10 cellular contexts compared by ENCODE assay signal in genomic region chrX:43882294-43882681, GRCh38. TPM values are rescaled to one million over a fixed set of nuclear protein-coding genes. Genes with fewer than 3 reads are reported as not detected.
A peak's percentile ranks its signal among the peaks of the same experiment; 100 is the strongest.
DNase-seq lines count a peak whose midpoint lies in the region; ATAC-seq and TF ChIP-seq lines count a peak whose summit lies in the region.
"Had no signal": no experiment of that assay in that cellular context is flagged by ENCODE, and none has a peak within 500 bp of the region (broad histone marks: within the 10 kb centered on the region; RNA-seq: fewer than 3 reads in every experiment).

MAOB (minus strand) TSS chrX:43882450; CDS start chrX:43882299, 151 bp downstream.

- TF ChIP-seq CTCF in epithelial cell of esophagus (IDR thresholded peaks at IDR 0.05; ENCODE audit: insufficient read depth, low read depth, low read length, missing control alignments): no peak
- no peak for TF ChIP-seq CTCF in uterus (IDR thresholded peaks at IDR 0.05)

- H3K4me1 Mint-ChIP-seq in naive thymus-derived CD8-positive, alpha-beta T cell: peaks cover 0 to 6% (median 2%) of the 10 kb centered on the region in 4 donors

- peak within 1 kb of the TSS; percentile 72 to 84 for H3K27ac ChIP-seq in uterus
- H3K27ac ChIP-seq: SK-N-MC had no signal

- H3K4me3 ChIP-seq in epithelial cell of esophagus (ENCODE audit: low read length) (no peak within 1 kb of the TSS), uterus (peak within 1 kb of the TSS; percentile 46 to 57)
- H3K4me3 ChIP-seq: SK-N-MC had no signal

- H3K9me3 Mint-ChIP-seq in naive thymus-derived CD8-positive, alpha-beta T cell: no peaks in the 10 kb centered on the region

- H3K27me3 ChIP-seq in uterus: no peaks in the 10 kb centered on the region

- peak in 1 of 2 donors; percentile 41 for TF ChIP-seq POLR2A in uterus (IDR thresholded peaks at IDR 0.05)

- POLR2A ChIA-PET in naive thymus-derived CD8-positive, alpha-beta T cell (lab: Charles Lee): no interaction called here

- H3K4me1 ChIP-seq in uterus: no peaks in the 10 kb centered on the region

- H3K4me3 Mint-ChIP-seq in naive thymus-derived CD8-positive, alpha-beta T cell: peak within 1 kb of the TSS in 6 of 10 donors; percentile 22 to 50 (median 41)

- peak; percentile 69 to 77 for ATAC-seq in naive thymus-derived CD8-positive, alpha-beta T cell
- ATAC-seq in GM19328 (IDR thresholded peaks at IDR 0.05; ENCODE audit: unreplicated experiment): no peak

- H3K27me3 Mint-ChIP-seq in naive thymus-derived CD8-positive, alpha-beta T cell: peaks cover 7 to 20% (median 15%) of the 10 kb centered on the region in 5 donors

- DNase-seq in AG08396 (ENCODE audit: low spot score) (peak; percentile 48), OCI-M1 (lab: John Stamatoyannopoulos, UW) (peak; percentile 11), epithelial cell of esophagus (ENCODE audit: low read depth) (peak; percentile 24), uterus (peak; percentile 43 to 54), epidermal melanocyte (ENCODE audit: insufficient read length, low spot score) (no peak), occipital lobe (lab: John Stamatoyannopoulos, UW) (no peak)
- DNase-seq in naive thymus-derived CD8-positive, alpha-beta T cell: peak in 6 of 10 donors; percentile 3 to 20 (median 10)

- no peaks in the 10 kb centered on the region for H3K36me3 ChIP-seq in uterus

- H3K36me3 Mint-ChIP-seq in naive thymus-derived CD8-positive, alpha-beta T cell: peaks cover 0 to 4% (median 0%) of the 10 kb centered on the region in 3 donors

- H3K27ac Mint-ChIP-seq in naive thymus-derived CD8-positive, alpha-beta T cell: peak within 1 kb of the TSS in 1 of 10 donors; percentile 37

- no peaks in the 10 kb centered on the region for H3K9me3 ChIP-seq in uterus

- intact Hi-C loops in uterus (cut with DNase I; ENCODE audit: low total_unique reads): no loop called here

RNA-seq across cellular contexts. Expression of gene MAOB, which starts in this region (rescaled TPM):
- total RNA-seq in naive thymus-derived CD8-positive, alpha-beta T cell: not detected
- not detected for polyA plus RNA-seq in naive thymus-derived CD8-positive, alpha-beta T cell
- total RNA-seq in uterus (100 to 1,000 TPM in 1 of 4 donors, 10 to 100 TPM in 3; 32.9 to 131 (median 58.2) TPM), occipital lobe (1.6 TPM)
- total RNA-seq: lung microvascular endothelial cell had no signal

Comparison
In these comparisons a context has a peak if more than half of its experiments do, and no peak if none do; other contexts are left out.
1. RNA of gene MAOB (total RNA-seq): 32.9 to 131 TPM in uterus; 1.6 TPM in occipital lobe (single experiment) and not detected in naive thymus-derived CD8-positive, alpha-beta T cell; every median in the first group is over 10 times any median in the second.
2. Peak in DNase-seq and ATAC-seq in naive thymus-derived CD8-positive, alpha-beta T cell; RNA of the gene not detected or under 1 TPM.
3. DNase-seq: peak in AG08396 (single experiment), OCI-M1 (single experiment), epithelial cell of esophagus (single experiment) and uterus (2 of 2); none in epidermal melanocyte (single experiment) and occipital lobe (single experiment).